8 cellular contexts compared by ENCODE assay signal in the genomic region with DNA sequence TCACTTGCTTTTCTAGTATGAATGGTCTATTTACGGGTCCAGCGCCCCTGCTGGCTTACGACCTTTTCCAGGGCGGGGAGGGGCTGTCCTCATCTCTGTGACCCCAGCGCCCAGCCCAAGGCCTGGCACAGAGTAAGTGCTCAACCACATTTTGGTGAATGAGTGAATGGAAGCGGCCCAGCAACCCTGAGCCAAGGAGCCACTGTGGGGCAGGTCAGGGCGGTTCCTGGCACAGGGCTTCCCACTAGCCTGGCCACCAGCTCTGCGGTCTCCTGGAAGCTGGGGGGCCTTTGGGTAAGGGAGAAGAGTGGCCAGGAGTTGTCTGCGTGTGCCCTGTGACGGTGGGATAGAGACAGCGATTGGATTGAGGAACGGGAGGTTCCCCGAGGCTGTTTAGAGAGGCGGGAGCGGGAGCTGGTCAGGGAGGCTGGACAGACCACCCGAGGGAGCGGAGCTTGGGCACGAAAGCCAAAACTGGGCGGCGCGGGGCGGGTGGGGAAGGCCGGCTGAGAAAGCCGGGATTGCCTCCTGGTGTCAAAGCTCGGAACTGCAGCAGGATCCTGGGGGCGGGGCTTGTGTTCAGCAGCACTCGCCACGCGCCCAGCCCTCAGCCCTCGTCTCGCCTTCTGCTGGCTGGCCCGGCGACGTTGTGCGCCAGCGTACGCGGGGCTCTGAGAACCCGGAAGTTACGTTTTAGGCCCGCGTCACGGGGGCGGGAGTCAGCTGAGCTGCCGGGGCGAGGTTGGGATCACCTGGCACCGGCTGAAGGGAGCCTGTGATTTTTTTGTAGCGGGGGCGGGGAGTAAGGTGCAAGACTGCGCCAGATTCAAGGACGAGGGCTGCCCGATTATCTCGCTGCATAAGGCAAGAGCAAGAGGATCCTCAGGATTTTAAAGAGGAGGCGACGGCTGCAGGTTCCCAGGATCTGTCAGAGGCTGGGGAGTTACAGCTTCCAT.
DNase-seq lines count a peak whose midpoint lies in the region; ATAC-seq lines count a peak whose summit lies in the region.

A gene with protein sequence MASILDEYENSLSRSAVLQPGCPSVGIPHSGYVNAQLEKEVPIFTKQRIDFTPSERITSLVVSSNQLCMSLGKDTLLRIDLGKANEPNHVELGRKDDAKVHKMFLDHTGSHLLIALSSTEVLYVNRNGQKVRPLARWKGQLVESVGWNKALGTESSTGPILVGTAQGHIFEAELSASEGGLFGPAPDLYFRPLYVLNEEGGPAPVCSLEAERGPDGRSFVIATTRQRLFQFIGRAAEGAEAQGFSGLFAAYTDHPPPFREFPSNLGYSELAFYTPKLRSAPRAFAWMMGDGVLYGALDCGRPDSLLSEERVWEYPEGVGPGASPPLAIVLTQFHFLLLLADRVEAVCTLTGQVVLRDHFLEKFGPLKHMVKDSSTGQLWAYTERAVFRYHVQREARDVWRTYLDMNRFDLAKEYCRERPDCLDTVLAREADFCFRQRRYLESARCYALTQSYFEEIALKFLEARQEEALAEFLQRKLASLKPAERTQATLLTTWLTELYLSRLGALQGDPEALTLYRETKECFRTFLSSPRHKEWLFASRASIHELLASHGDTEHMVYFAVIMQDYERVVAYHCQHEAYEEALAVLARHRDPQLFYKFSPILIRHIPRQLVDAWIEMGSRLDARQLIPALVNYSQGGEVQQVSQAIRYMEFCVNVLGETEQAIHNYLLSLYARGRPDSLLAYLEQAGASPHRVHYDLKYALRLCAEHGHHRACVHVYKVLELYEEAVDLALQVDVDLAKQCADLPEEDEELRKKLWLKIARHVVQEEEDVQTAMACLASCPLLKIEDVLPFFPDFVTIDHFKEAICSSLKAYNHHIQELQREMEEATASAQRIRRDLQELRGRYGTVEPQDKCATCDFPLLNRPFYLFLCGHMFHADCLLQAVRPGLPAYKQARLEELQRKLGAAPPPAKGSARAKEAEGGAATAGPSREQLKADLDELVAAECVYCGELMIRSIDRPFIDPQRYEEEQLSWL (plus strand): TSS at position 718 of the 956 bp plus-strand sequence. CDS start 319 bp downstream, outside the sequence.

- ATAC-seq in GM19468 (IDR thresholded peaks at IDR 0.05; ENCODE audit: extremely low read depth, unreplicated experiment), result peak; percentile 82

- peak; percentile 76 for DNase-seq in COLO829 (ENCODE audit: low spot score)
- DNase-seq in HS-5 (ENCODE audit: low read depth), result peak; percentile 82
- peak; percentile 83 for DNase-seq in NK-92 (lab: John Stamatoyannopoulos, UW; ENCODE audit: unreplicated experiment)
- peak; percentile 93 to 97 for DNase-seq in activated CD8-positive, alpha-beta memory T cell treated with anti-CD3 and anti-CD28 coated beads for 1 hour (ENCODE audit: extremely low read depth in 1 of 2, low read depth in 1 of 2)
- peak; percentile 98 for DNase-seq in effector CD4-positive, alpha-beta T cell
- peak; percentile 99 for DNase-seq in medulla oblongata (ENCODE audit: extremely low spot score)
- peak; percentile 98 for DNase-seq in stimulated activated CD8-positive, alpha-beta memory T cell treated with anti-CD3 and anti-CD28 coated beads, Interleukin-12 subunit alpha, Interleukin-12 subunit beta, amount 100 ng/mL, for 1 hour (ENCODE audit: low read depth)

Comparison
In these comparisons a context has a peak if more than half of its experiments do, and no peak if none do; other contexts are left out.
1. Peak in every context shown above with its lines: DNase-seq and ATAC-seq.